1 cellular context compared by ENCODE assay signal in the genomic region with DNA sequence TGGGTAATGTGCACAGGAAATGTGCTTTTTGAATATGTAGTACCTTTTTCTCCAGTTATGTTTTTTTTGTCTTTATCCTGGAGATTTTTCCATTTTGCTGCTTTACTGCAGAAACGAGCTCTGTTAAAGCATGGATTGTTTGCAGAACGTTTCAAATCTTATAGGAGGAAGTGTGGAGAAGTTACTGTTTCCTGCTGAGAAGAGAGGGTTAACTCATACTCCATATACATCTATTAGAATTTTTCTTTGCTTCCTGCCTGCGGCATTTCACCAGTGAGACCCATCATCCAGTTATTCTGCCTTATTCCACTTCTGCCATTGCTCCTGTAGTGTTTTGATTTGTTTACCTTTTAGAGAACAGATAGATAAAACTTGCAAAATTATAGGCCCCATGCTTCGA.
TF ChIP-seq lines count a peak whose summit lies in the region.

No MANE protein-coding gene starts in this region.

TF ChIP-seq in K562, 482 proteins besides CTCF, POLR2A, EP300 and RAD21:
- TF ChIP-seq KAT8 (IDR thresholded peaks at IDR 0.05; ENCODE audit: low read depth) (no peak), DDX20 (tag; IDR thresholded peaks at IDR 0.05; ENCODE audit: low read depth) (no peak), SPI1 (IDR thresholded peaks at IDR 0.05; ENCODE audit: borderline replicate concordance, low read depth, low read length) (0 out of 2 replicates have a peak, but pooled peaks have one; percentile 13), TEAD1 (CRISPR knock-in tag; IDR thresholded peaks at IDR 0.05) (0 out of 4 replicates have a peak, but pooled peaks of 1 of the 2 experiments have one; percentile 10)
- TF ChIP-seq, protein P1, sequence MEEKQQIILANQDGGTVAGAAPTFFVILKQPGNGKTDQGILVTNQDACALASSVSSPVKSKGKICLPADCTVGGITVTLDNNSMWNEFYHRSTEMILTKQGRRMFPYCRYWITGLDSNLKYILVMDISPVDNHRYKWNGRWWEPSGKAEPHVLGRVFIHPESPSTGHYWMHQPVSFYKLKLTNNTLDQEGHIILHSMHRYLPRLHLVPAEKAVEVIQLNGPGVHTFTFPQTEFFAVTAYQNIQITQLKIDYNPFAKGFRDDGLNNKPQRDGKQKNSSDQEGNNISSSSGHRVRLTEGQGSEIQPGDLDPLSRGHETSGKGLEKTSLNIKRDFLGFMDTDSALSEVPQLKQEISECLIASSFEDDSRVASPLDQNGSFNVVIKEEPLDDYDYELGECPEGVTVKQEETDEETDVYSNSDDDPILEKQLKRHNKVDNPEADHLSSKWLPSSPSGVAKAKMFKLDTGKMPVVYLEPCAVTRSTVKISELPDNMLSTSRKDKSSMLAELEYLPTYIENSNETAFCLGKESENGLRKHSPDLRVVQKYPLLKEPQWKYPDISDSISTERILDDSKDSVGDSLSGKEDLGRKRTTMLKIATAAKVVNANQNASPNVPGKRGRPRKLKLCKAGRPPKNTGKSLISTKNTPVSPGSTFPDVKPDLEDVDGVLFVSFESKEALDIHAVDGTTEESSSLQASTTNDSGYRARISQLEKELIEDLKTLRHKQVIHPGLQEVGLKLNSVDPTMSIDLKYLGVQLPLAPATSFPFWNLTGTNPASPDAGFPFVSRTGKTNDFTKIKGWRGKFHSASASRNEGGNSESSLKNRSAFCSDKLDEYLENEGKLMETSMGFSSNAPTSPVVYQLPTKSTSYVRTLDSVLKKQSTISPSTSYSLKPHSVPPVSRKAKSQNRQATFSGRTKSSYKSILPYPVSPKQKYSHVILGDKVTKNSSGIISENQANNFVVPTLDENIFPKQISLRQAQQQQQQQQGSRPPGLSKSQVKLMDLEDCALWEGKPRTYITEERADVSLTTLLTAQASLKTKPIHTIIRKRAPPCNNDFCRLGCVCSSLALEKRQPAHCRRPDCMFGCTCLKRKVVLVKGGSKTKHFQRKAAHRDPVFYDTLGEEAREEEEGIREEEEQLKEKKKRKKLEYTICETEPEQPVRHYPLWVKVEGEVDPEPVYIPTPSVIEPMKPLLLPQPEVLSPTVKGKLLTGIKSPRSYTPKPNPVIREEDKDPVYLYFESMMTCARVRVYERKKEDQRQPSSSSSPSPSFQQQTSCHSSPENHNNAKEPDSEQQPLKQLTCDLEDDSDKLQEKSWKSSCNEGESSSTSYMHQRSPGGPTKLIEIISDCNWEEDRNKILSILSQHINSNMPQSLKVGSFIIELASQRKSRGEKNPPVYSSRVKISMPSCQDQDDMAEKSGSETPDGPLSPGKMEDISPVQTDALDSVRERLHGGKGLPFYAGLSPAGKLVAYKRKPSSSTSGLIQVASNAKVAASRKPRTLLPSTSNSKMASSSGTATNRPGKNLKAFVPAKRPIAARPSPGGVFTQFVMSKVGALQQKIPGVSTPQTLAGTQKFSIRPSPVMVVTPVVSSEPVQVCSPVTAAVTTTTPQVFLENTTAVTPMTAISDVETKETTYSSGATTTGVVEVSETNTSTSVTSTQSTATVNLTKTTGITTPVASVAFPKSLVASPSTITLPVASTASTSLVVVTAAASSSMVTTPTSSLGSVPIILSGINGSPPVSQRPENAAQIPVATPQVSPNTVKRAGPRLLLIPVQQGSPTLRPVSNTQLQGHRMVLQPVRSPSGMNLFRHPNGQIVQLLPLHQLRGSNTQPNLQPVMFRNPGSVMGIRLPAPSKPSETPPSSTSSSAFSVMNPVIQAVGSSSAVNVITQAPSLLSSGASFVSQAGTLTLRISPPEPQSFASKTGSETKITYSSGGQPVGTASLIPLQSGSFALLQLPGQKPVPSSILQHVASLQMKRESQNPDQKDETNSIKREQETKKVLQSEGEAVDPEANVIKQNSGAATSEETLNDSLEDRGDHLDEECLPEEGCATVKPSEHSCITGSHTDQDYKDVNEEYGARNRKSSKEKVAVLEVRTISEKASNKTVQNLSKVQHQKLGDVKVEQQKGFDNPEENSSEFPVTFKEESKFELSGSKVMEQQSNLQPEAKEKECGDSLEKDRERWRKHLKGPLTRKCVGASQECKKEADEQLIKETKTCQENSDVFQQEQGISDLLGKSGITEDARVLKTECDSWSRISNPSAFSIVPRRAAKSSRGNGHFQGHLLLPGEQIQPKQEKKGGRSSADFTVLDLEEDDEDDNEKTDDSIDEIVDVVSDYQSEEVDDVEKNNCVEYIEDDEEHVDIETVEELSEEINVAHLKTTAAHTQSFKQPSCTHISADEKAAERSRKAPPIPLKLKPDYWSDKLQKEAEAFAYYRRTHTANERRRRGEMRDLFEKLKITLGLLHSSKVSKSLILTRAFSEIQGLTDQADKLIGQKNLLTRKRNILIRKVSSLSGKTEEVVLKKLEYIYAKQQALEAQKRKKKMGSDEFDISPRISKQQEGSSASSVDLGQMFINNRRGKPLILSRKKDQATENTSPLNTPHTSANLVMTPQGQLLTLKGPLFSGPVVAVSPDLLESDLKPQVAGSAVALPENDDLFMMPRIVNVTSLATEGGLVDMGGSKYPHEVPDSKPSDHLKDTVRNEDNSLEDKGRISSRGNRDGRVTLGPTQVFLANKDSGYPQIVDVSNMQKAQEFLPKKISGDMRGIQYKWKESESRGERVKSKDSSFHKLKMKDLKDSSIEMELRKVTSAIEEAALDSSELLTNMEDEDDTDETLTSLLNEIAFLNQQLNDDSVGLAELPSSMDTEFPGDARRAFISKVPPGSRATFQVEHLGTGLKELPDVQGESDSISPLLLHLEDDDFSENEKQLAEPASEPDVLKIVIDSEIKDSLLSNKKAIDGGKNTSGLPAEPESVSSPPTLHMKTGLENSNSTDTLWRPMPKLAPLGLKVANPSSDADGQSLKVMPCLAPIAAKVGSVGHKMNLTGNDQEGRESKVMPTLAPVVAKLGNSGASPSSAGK (IDR thresholded peaks at IDR 0.05): no peak
